8 cellular contexts compared by ENCODE assay signal in genomic region chr2:12720181-12720580, GRCh38. TPM values are rescaled to one million over a fixed set of nuclear protein-coding genes. Genes with fewer than 3 reads are reported as not detected.
DNase-seq lines count a peak whose midpoint lies in the region; ATAC-seq and TF ChIP-seq lines count a peak whose summit lies in the region.

No MANE protein-coding gene starts in this region.

- peaks cover 40% of the 10 kb centered on the region for H3K36me3 Mint-ChIP-seq in dendritic cell treated with granulocyte-macrophage colony-stimulating factor and Interleukin-4, amounts not matched to agents 40 ng/mL and 50 ng/mL, for 4 days (ENCODE audit: low read depth)
- peaks cover 33% of the 10 kb centered on the region for H3K36me3 Mint-ChIP-seq in nephron progenitor cell (ENCODE audit: low read depth)

- peak overlapping the region; percentile 96 for H3K4me3 Mint-ChIP-seq in dendritic cell treated with granulocyte-macrophage colony-stimulating factor and Interleukin-4, amounts not matched to agents 40 ng/mL and 50 ng/mL, for 4 days
- peak overlapping the region; percentile 99 for H3K4me3 Mint-ChIP-seq in nephron progenitor cell

- H3K27ac Mint-ChIP-seq in dendritic cell treated with granulocyte-macrophage colony-stimulating factor and Interleukin-4, amounts not matched to agents 40 ng/mL and 50 ng/mL, for 4 days, result peak overlapping the region; percentile 90
- H3K27ac Mint-ChIP-seq in nephron progenitor cell, result no peak overlapping the region

- TF ChIP-seq CTCF in nephron progenitor cell (IDR thresholded peaks at IDR 0.05), result no peak

- no peaks in the 10 kb centered on the region for H3K9me3 Mint-ChIP-seq in dendritic cell treated with granulocyte-macrophage colony-stimulating factor and Interleukin-4, amounts not matched to agents 40 ng/mL and 50 ng/mL, for 4 days
- H3K9me3 Mint-ChIP-seq in nephron progenitor cell, result no peaks in the 10 kb centered on the region

- H3K27me3 Mint-ChIP-seq in dendritic cell treated with granulocyte-macrophage colony-stimulating factor and Interleukin-4, amounts not matched to agents 40 ng/mL and 50 ng/mL, for 4 days, result peaks cover 58% of the 10 kb centered on the region
- no peaks in the 10 kb centered on the region for H3K27me3 Mint-ChIP-seq in nephron progenitor cell (ENCODE audit: low read depth, poor library complexity)

- ATAC-seq in left colon, result no peak

- intact Hi-C loops in dendritic cell treated with granulocyte-macrophage colony-stimulating factor and Interleukin-4, amounts not matched to agents 40 ng/mL and 50 ng/mL, for 4 days (cut with micrococcal nuclease), result no loop called here
- intact Hi-C loops in left colon (cut with DNase I, micrococcal nuclease), result loop anchor here in 1 of 2 donors (5.0 to 10.0 kb wide), 2 partner anchors 212 to 285 kb away; no protein-coding TSS in a partner anchor

- H3K4me1 Mint-ChIP-seq in dendritic cell treated with granulocyte-macrophage colony-stimulating factor and Interleukin-4, amounts not matched to agents 40 ng/mL and 50 ng/mL, for 4 days (ENCODE audit: low read depth), result peaks cover 72% of the 10 kb centered on the region
- peaks cover 61% of the 10 kb centered on the region for H3K4me1 Mint-ChIP-seq in nephron progenitor cell

- DNase-seq in CD1c-positive myeloid dendritic cell (ENCODE audit: extremely low spot score) (peak; percentile 59), NCI-H2227 (lab: John Stamatoyannopoulos, UW; ENCODE audit: unreplicated experiment) (peak; percentile 78), nephron progenitor cell (no peak), COR-L47 (lab: John Stamatoyannopoulos, UW) (no peak), GF-D8 (lab: John Stamatoyannopoulos, UW) (no peak), left colon (no peak), NCI-H2081 treated with DMSO at 0.1 percent for 48 hours (lab: John Stamatoyannopoulos, UW) (no peak)

RNA-seq across cellular contexts. Expression of gene TRIB2, which starts 3.4 kb away (rescaled TPM):
- 1 to 10 TPM; 3.4 to 7.8 TPM for total RNA-seq in left colon

Comparison
In these comparisons a context has a peak if more than half of its experiments do, and no peak if none do; other contexts are left out.
1. DNase-seq: peak in CD1c-positive myeloid dendritic cell (single experiment) and NCI-H2227 (single experiment); none in nephron progenitor cell (single experiment), COR-L47 (single experiment), GF-D8 (single experiment), left colon (0 of 2) and NCI-H2081 treated with DMSO at 0.1 percent for 48 hours (single experiment).